29 cellular contexts compared by ENCODE assay signal in the genomic region with DNA sequence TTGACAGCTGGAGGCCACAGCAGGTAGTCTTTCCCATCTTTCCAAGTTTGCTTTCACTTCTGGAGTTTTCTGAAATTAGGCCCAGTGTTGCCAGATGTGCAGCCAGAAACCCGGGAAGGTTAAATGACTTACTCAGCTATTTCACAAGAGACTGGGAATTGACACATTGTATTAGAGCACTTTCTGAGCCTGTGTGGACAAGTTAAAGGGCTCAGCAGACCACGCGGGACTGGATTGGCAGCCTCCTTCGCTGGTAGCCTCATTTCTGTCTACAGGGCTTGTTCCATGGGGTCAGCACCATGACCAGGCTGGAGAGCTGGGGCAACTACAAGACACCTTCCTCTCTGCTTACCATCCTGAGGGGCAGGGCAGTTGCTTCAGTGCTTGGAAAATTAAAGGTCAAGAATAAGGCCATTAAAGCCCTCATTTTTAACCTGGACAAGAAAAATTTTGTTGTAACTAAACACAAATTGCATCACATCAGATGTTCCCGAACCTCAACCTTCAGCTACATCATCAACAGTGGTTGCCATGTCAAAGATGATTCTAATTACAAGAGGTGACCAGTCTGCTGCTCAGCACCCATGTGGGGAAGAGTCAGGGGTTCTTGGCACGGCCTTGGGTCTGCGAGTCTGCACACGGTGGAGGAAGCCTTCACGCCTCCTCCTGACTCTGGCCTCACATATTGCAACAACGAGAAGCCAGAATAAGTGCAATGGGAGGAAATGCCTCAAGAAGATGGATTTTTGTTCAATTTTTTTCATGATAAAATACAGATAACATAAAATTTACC.
"Had no signal": no experiment of that assay in that cellular context is flagged by ENCODE, and none has a peak within 500 bp of the region (broad histone marks: within the 10 kb centered on the region; RNA-seq: fewer than 3 reads in every experiment).

No MANE protein-coding gene starts in this region.

- H3K27me3 ChIP-seq: cardiac muscle cell, colonic mucosa, stomach, suprapubic skin, tibial artery, upper lobe of right lung had no signal

- H3K36me3 ChIP-seq: cardiac muscle cell, colonic mucosa, stomach, suprapubic skin, tibial artery, upper lobe of right lung had no signal

- H3K9ac ChIP-seq: parathyroid adenoma had no signal

- H3K79me2 ChIP-seq: parathyroid adenoma had no signal

- H2AFZ ChIP-seq: parathyroid adenoma had no signal

- FAIRE-seq: endometrium, frontal cortex had no signal

- H3K27ac ChIP-seq: cardiac muscle cell, colonic mucosa, parathyroid adenoma, psoas muscle, stomach, suprapubic skin, tibial artery, upper lobe of right lung had no signal

- H3K9me3 ChIP-seq: colonic mucosa, psoas muscle, suprapubic skin, tibial artery, upper lobe of right lung had no signal

- ATAC-seq: activated CD4-positive, alpha-beta T cell treated with anti-CD3 and anti-CD28 coated beads for 36 hours; left cardiac atrium; naive thymus-derived CD8-positive, alpha-beta T cell; stimulated activated naive B cell treated with anti-CD40 and anti-IgM and Interleukin-4, amounts not matched to agents 10 μg/mL and 1 μg/mL and 100 μg/mL, for 72 hours; upper lobe of right lung had no signal

- H3K4me3 ChIP-seq: cardiac muscle cell, colonic mucosa, psoas muscle, stomach, suprapubic skin, tibial artery, upper lobe of right lung had no signal

- H3K4me1 ChIP-seq: colonic mucosa, parathyroid adenoma, psoas muscle, stomach, suprapubic skin, tibial artery, upper lobe of right lung had no signal

- DNase-seq: activated CD4-positive, alpha-beta T cell treated with anti-CD3 and anti-CD28 coated beads for 36 hours; activated CD4-positive, alpha-beta T cell treated with anti-CD3 and anti-CD28 coated beads, Interleukin-2, amount 50 U/mL, for 48 hours; activated CD4-positive, CD25-positive, alpha-beta regulatory T cell; activated CD8-positive, alpha-beta memory T cell treated with anti-CD3 and anti-CD28 coated beads for 24 hours; activated effector memory CD4-positive, alpha-beta T cell treated with Interleukin-2 at 50 U/mL for 16 hours; activated naive CD4-positive, alpha-beta T cell treated with Interleukin-2 at 50 U/mL for 16 hours; anterior cingulate cortex; cerebellar nuclear complex; colonic mucosa; effector CD8-positive, alpha-beta T cell; erythroblast; glutamatergic neuron; islet precursor cell; left cardiac atrium; mesenchymal stem cell; naive thymus-derived CD8-positive, alpha-beta T cell; occipital lobe; psoas muscle; stimulated activated CD4-positive, alpha-beta T cell treated with anti-CD3 and anti-CD28 coated beads, Interleukin-15, amount 100 ng/mL, for 24 hours; stimulated activated CD4-positive, alpha-beta T cell treated with anti-CD3 and anti-CD28 coated beads, Interleukin-2, amount 100 ng/mL, for 24 hours; stimulated activated naive B cell treated with anti-CD40 and anti-IgM and Interleukin-4, amounts not matched to agents 10 μg/mL and 1 μg/mL and 100 μg/mL, for 72 hours; stomach; tibial artery; upper lobe of right lung had no signal
